ENCODE assay signal across 18 cellular contexts in genomic region chr12:120106151-120106550, GRCh38.
"Had no signal": no experiment of that assay in that cellular context is flagged by ENCODE, and none has a peak within 500 bp of the region (broad histone marks: within the 10 kb centered on the region; RNA-seq: fewer than 3 reads in every experiment).

No MANE protein-coding gene starts in this region.

- H3K9me3 Mint-ChIP-seq: mesothelial cell of epicardium; stimulated activated naive B cell treated with anti-CD40 and anti-IgM and Interleukin-4, amounts not matched to agents 10 μg/mL and 1 μg/mL and 100 μg/mL, for 72 hours had no signal

- H3K4me3 Mint-ChIP-seq: mesothelial cell of epicardium; stimulated activated naive B cell treated with anti-CD40 and anti-IgM and Interleukin-4, amounts not matched to agents 10 μg/mL and 1 μg/mL and 100 μg/mL, for 72 hours had no signal

- FAIRE-seq: endometrium, frontal cortex, kidney had no signal

- H3K27ac ChIP-seq: ascending aorta, coronary artery, sigmoid colon, thyroid gland had no signal

- ATAC-seq: left lobe of liver; stimulated activated naive B cell treated with anti-CD40 and anti-IgM and Interleukin-4, amounts not matched to agents 10 μg/mL and 1 μg/mL and 100 μg/mL, for 72 hours had no signal

- H3K27me3 ChIP-seq: ascending aorta, sigmoid colon, thyroid gland had no signal

- H3K4me3 ChIP-seq: ascending aorta, coronary artery, lung, sigmoid colon, thyroid gland had no signal

- DNase-seq: activated CD4-positive, alpha-beta T cell treated with anti-CD3 and anti-CD28 coated beads, Interleukin-2, amount 50 U/mL, for 1 hour; activated CD8-positive, alpha-beta memory T cell treated with anti-CD3 and anti-CD28 coated beads, Interleukin-2, amount 50 U/mL, for 4 hours; activated effector memory CD4-positive, alpha-beta T cell treated with anti-CD3 and anti-CD28 coated beads, Interleukin-2, amount 50 U/mL, for 16 hours; activated naive CD4-positive, alpha-beta T cell treated with anti-CD3 and anti-CD28 coated beads, Interleukin-2, amount 50 U/mL, for 16 hours; activated T-cell treated with anti-CD3 and anti-CD28 coated beads, Interleukin-2, amount 50 U/mL, for 48 hours; head of caudate nucleus; kidney; sigmoid colon; stimulated activated naive B cell treated with anti-CD40 and anti-IgM and Interleukin-4, amounts not matched to agents 10 μg/mL and 1 μg/mL and 100 μg/mL, for 72 hours; T-helper 9 cell; thyroid gland had no signal

- H3K27me3 Mint-ChIP-seq: stimulated activated naive B cell treated with anti-CD40 and anti-IgM and Interleukin-4, amounts not matched to agents 10 μg/mL and 1 μg/mL and 100 μg/mL, for 72 hours had no signal

- H3K9me3 ChIP-seq: ascending aorta, sigmoid colon, thyroid gland had no signal

- H3K27ac Mint-ChIP-seq: mesothelial cell of epicardium had no signal
